In genomic region chr3:58009749-58010535, GRCh38 we compare ENCODE assay signal across 8 cellular contexts. TPM values are rescaled to one million over a fixed set of nuclear protein-coding genes. Genes with fewer than 3 reads are reported as not detected.
DNase-seq lines count a peak whose midpoint lies in the region; ATAC-seq, FAIRE-seq and TF ChIP-seq lines count a peak whose summit lies in the region.

No MANE protein-coding gene starts in this region.

- peak overlapping the region; percentile 86 for H3K4me3 Mint-ChIP-seq in CD8-positive, alpha-beta T cell

- TF ChIP-seq RAD21 in neural cell (conservative IDR thresholded peaks at IDR 0.05), result no peak

- H3K9me2 ChIP-seq in neural cell (ENCODE audit: insufficient read depth, low read length), result no peaks in the 10 kb centered on the region

- no peak for ATAC-seq in CD8-positive, alpha-beta T cell

- H3K79me2 ChIP-seq in neural cell (replicated peaks; ENCODE audit: insufficient read depth, low read length), result peaks cover 6% of the 10 kb centered on the region

- CTCF ChIA-PET in CD8-positive, alpha-beta T cell (lab: Charles Lee), result interaction anchor here (0.9 to 4.3 kb wide), 11 partner anchors 10 to 208 kb away, joined by 3 to 50 read pairs (median 6); no protein-coding TSS in a partner anchor

- peaks cover 8% of the 10 kb centered on the region for H3K36me3 Mint-ChIP-seq in CD8-positive, alpha-beta T cell

- no peaks in the 10 kb centered on the region for H3K9me3 Mint-ChIP-seq in CD8-positive, alpha-beta T cell

- H3K27me3 Mint-ChIP-seq in CD8-positive, alpha-beta T cell (ENCODE audit: low read depth), result no peaks in the 10 kb centered on the region

- H2AFZ ChIP-seq in neural cell (ENCODE audit: low read depth, low read length), result no peak overlapping the region

- no peak overlapping the region for H3K27ac ChIP-seq in CD8-positive, alpha-beta T cell (ENCODE audit: low read depth, low read length)
- peak overlapping the region; percentile 3 for H3K27ac ChIP-seq in effector memory CD4-positive, alpha-beta T cell (ENCODE audit: insufficient read depth, low read length, poor library complexity, severe bottlenecking)
- no peak overlapping the region for H3K27ac ChIP-seq in neural cell (ENCODE audit: low read length)

- H3K4me2 ChIP-seq in neural cell (ENCODE audit: low read length), result peak overlapping the region; percentile 41

- H4K20me1 ChIP-seq in neural cell (ENCODE audit: insufficient read depth), result no peaks in the 10 kb centered on the region

- no peaks in the 10 kb centered on the region for H3K27me3 ChIP-seq in CD8-positive, alpha-beta T cell (ENCODE audit: insufficient read depth, low read length)
- no peaks in the 10 kb centered on the region for H3K27me3 ChIP-seq in effector memory CD4-positive, alpha-beta T cell (replicated peaks; ENCODE audit: control insufficient read depth, insufficient read depth, low read length, poor library complexity, severe bottlenecking)
- no peaks in the 10 kb centered on the region for H3K27me3 ChIP-seq in neural cell (ENCODE audit: insufficient read depth, low read depth, low read length)

- TF ChIP-seq EP300 in neural cell (conservative IDR thresholded peaks at IDR 0.05; ENCODE audit: poor library complexity, severe bottlenecking), result no peak

- peaks cover 44% of the 10 kb centered on the region for H3K4me1 Mint-ChIP-seq in CD8-positive, alpha-beta T cell (ENCODE audit: low read depth)

- TF ChIP-seq CTCF in CD8-positive, alpha-beta T cell (IDR thresholded peaks at IDR 0.05), result no peak
- TF ChIP-seq CTCF in neural cell (IDR thresholded peaks at IDR 0.05; ENCODE audit: poor library complexity, severe bottlenecking), result no peak

- peak overlapping the region; percentile 79 for H3K27ac Mint-ChIP-seq in CD8-positive, alpha-beta T cell

- no peaks in the 10 kb centered on the region for H3K9me3 ChIP-seq in CD8-positive, alpha-beta T cell (ENCODE audit: low read length)
- no peaks in the 10 kb centered on the region for H3K9me3 ChIP-seq in effector memory CD4-positive, alpha-beta T cell (ENCODE audit: control insufficient read depth, low read length)
- no peaks in the 10 kb centered on the region for H3K9me3 ChIP-seq in neural cell (ENCODE audit: low read length)

- POLR2A ChIA-PET in CD8-positive, alpha-beta T cell (lab: Charles Lee), result interaction anchor here (1.0 to 1.9 kb wide), 6 partner anchors 9 to 296 kb away, joined by 3 to 12 read pairs (median 4); partner anchors contain the start of genes HTD2 and RPP14

- no peak for FAIRE-seq in GM19239 (lab: Jason Lieb, UNC)

- H3F3A ChIP-seq in neural cell (ENCODE audit: insufficient read depth, low read length, poor library complexity, severe bottlenecking), result no peaks in the 10 kb centered on the region

- peak in 1 of 7 experiments; percentile 30 for DNase-seq in CD8-positive, alpha-beta T cell
- DNase-seq in NAMALWA (ENCODE audit: low spot score) (peak; percentile 5), NCI-H1436 (lab: John Stamatoyannopoulos, UW) (no peak), AG08395 (ENCODE audit: low spot score) (no peak), GM19239 (ENCODE audit: insufficient read length, low spot score) (no peak), GM19238 (ENCODE audit: insufficient read length, low spot score) (no peak)
- no peak for DNase-seq in effector memory CD4-positive, alpha-beta T cell

- peak overlapping the region; percentile 97 for H3K4me3 ChIP-seq in CD8-positive, alpha-beta T cell (ENCODE audit: low read depth, low read length)
- H3K4me3 ChIP-seq in effector memory CD4-positive, alpha-beta T cell (ENCODE audit: insufficient read depth, low read depth, low read length, poor library complexity, severe bottlenecking), result peak overlapping the region; percentile 98
- H3K4me3 ChIP-seq in neural cell (ENCODE audit: low read length), result peak overlapping the region; percentile 95

- intact Hi-C loops in CD8-positive, alpha-beta T cell (cut with DNase I, micrococcal nuclease), result loop anchor here (1.0 to 10.0 kb wide), 8 partner anchors 24 to 1328 kb away; partner anchors contain the start of genes HTD2 (in 2 of the 2), RPP14 (in 2 of the 2), ABHD6 (in 1 of the 2) and TASOR (in 1 of the 2)

- H3K36me3 ChIP-seq in CD8-positive, alpha-beta T cell (ENCODE audit: insufficient read depth, low read length), result no peaks in the 10 kb centered on the region
- H3K36me3 ChIP-seq in effector memory CD4-positive, alpha-beta T cell (ENCODE audit: control insufficient read depth, insufficient read depth, low read length), result no peaks in the 10 kb centered on the region
- no peaks in the 10 kb centered on the region for H3K36me3 ChIP-seq in neural cell (ENCODE audit: insufficient read depth, low read length)

- H3K9ac ChIP-seq in neural cell (ENCODE audit: low read length), result peak overlapping the region; percentile 81

- peaks cover 46% of the 10 kb centered on the region for H3K4me1 ChIP-seq in CD8-positive, alpha-beta T cell (ENCODE audit: insufficient read depth, low read length)
- peaks cover 18% of the 10 kb centered on the region for H3K4me1 ChIP-seq in effector memory CD4-positive, alpha-beta T cell (ENCODE audit: control insufficient read depth, insufficient read depth, low read length, poor library complexity, severe bottlenecking)

TF ChIP-seq in neural cell, 6 proteins besides CTCF, POLR2A, EP300 and RAD21:
- TF ChIP-seq POLR2AphosphoS5 (IDR thresholded peaks at IDR 0.05) (no peak), SMC3 (conservative IDR thresholded peaks at IDR 0.05; ENCODE audit: poor library complexity) (no peak), REST (IDR thresholded peaks at IDR 0.05; ENCODE audit: borderline replicate concordance) (no peak), EZH2 (IDR thresholded peaks at IDR 0.05; ENCODE audit: borderline replicate concordance, insufficient read depth, low read length, poor library complexity, severe bottlenecking) (no peak), MXI1 (conservative IDR thresholded peaks at IDR 0.05; ENCODE audit: poor library complexity, severe bottlenecking) (no peak), TAF1 (IDR thresholded peaks at IDR 0.05; ENCODE audit: low read depth) (no peak)

RNA-seq across cellular contexts. Expression of gene FLNB, which starts 1.7 kb away (rescaled TPM):
- 10 to 100 TPM; 46.8 to 52.1 TPM for total RNA-seq in CD8-positive, alpha-beta T cell
- 10.3 and 13.3 TPM in 2 replicates for polyA plus RNA-seq in neural cell
- polyA minus RNA-seq in neural cell, result 9.5 and 10.8 TPM in 2 replicates
